In the genomic region with DNA sequence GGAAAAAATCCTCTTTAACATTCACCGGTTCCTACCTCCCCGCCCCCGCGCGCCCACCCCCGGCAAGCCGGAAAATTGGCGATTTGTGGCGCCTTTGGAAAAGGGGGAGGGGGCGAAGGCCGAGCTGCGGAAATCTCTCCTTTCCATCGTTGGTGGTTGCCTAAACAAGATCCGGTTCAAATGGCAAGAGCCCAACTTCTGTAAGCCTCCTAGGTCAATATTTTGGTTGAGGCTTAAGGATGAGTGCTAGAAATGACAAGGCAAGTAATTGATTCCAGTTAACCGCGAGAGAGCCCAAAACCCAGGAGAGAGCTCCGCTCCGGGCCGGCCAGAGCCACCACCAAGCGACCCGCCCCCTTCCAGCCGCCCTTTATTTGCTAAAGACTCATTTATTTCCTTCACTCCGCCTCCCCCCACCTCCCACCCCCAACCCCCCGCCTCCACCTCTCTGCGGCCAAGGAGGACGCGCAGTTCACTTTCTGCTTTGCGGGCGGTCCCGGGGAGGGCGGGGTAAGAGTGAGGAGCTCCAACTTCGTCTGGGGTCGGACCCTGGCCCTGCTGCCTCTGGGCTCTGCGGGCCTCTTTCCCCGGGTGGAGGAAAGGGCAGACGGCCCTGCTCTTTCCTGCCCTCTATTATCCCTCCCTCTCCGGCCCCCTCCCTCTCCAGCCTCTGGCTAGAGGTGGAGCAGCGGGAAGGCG, we compare ENCODE assay signal across 1 cellular context.
TF ChIP-seq lines count a peak whose summit lies in the region.

No MANE protein-coding gene starts in this region.

TF ChIP-seq in SK-N-SH, 30 proteins besides CTCF, POLR2A, EP300 and RAD21 (continued from another document):
- TF ChIP-seq, protein P1, sequence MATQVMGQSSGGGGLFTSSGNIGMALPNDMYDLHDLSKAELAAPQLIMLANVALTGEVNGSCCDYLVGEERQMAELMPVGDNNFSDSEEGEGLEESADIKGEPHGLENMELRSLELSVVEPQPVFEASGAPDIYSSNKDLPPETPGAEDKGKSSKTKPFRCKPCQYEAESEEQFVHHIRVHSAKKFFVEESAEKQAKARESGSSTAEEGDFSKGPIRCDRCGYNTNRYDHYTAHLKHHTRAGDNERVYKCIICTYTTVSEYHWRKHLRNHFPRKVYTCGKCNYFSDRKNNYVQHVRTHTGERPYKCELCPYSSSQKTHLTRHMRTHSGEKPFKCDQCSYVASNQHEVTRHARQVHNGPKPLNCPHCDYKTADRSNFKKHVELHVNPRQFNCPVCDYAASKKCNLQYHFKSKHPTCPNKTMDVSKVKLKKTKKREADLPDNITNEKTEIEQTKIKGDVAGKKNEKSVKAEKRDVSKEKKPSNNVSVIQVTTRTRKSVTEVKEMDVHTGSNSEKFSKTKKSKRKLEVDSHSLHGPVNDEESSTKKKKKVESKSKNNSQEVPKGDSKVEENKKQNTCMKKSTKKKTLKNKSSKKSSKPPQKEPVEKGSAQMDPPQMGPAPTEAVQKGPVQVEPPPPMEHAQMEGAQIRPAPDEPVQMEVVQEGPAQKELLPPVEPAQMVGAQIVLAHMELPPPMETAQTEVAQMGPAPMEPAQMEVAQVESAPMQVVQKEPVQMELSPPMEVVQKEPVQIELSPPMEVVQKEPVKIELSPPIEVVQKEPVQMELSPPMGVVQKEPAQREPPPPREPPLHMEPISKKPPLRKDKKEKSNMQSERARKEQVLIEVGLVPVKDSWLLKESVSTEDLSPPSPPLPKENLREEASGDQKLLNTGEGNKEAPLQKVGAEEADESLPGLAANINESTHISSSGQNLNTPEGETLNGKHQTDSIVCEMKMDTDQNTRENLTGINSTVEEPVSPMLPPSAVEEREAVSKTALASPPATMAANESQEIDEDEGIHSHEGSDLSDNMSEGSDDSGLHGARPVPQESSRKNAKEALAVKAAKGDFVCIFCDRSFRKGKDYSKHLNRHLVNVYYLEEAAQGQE (IDR thresholded peaks at IDR 0.05; ENCODE audit: low read depth, low read length): no peak
- TF ChIP-seq, protein P2, sequence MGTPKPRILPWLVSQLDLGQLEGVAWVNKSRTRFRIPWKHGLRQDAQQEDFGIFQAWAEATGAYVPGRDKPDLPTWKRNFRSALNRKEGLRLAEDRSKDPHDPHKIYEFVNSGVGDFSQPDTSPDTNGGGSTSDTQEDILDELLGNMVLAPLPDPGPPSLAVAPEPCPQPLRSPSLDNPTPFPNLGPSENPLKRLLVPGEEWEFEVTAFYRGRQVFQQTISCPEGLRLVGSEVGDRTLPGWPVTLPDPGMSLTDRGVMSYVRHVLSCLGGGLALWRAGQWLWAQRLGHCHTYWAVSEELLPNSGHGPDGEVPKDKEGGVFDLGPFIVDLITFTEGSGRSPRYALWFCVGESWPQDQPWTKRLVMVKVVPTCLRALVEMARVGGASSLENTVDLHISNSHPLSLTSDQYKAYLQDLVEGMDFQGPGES (IDR thresholded peaks at IDR 0.05; ENCODE audit: low read depth, low read length): no peak
- TF ChIP-seq MXI1 (IDR thresholded peaks at IDR 0.05; ENCODE audit: low read depth, low read length): no peak
- no peak for TF ChIP-seq RXRA (IDR thresholded peaks at IDR 0.05; ENCODE audit: borderline replicate concordance, low read depth)
- no peak for TF ChIP-seq SMC3 (IDR thresholded peaks at IDR 0.05; ENCODE audit: low read depth, low read length)
- TF ChIP-seq POLR2AphosphoS5 (IDR thresholded peaks at IDR 0.05; ENCODE audit: low read depth, low read length): no peak
- TF ChIP-seq CHD2 (IDR thresholded peaks at IDR 0.05; ENCODE audit: low read length, partially characterized antibody): no peak
- TF ChIP-seq, protein P3, sequence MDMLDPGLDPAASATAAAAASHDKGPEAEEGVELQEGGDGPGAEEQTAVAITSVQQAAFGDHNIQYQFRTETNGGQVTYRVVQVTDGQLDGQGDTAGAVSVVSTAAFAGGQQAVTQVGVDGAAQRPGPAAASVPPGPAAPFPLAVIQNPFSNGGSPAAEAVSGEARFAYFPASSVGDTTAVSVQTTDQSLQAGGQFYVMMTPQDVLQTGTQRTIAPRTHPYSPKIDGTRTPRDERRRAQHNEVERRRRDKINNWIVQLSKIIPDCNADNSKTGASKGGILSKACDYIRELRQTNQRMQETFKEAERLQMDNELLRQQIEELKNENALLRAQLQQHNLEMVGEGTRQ (IDR thresholded peaks at IDR 0.05; ENCODE audit: borderline replicate concordance, low read depth, low read length): no peak
- no peak for TF ChIP-seq NRF1 (IDR thresholded peaks at IDR 0.05; ENCODE audit: low read depth, low read length)
- TF ChIP-seq NFIC (IDR thresholded peaks at IDR 0.05; ENCODE audit: borderline replicate concordance): no peak
- TF ChIP-seq RFX5 (IDR thresholded peaks at IDR 0.05; ENCODE audit: low read length): no peak
